In the genomic region with DNA sequence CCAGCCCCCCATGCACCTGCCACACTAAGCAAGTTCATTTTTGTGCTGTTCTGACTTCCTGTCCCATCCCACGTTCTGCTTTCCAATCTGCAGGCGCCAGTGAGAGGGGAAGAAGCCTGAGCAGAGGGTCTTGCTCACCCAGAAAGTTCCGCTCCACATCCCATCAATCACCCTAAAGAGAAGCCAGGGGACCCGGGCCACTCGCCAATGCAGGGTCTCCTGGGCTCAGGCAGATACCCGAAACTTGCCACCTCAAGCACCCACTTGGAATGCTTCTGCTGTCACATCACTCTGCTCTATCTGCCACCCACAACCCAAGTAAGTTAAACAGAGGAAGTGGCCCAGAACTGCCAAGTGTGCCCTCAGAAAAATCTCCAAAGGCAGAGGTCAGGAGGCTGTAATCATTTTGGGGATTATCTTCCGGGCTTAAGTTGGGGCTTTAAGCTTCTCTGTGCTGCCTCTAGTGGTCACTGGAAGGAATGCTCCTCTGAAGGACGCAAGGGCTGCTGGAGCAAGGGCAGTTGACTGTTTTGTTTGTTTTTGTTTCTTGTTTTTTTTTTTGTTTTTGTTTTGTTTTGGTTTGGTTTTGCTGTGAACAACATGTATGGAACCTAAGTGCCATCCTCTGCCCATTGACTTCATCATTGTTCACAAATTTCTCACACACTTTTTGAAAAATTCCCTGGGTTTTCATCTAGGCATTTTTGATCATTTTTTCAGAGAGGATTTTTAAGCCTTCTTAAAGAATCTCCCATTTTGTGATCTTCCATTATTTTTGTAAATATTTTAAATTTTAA, we compare ENCODE assay signal across 8 cellular contexts. TPM values are rescaled to one million over a fixed set of nuclear protein-coding genes. Genes with fewer than 3 reads are reported as not detected.
DNase-seq lines count a peak whose midpoint lies in the region; ATAC-seq and TF ChIP-seq lines count a peak whose summit lies in the region.

No MANE protein-coding gene starts in this region.

- no peaks in the 10 kb centered on the region for H3K79me2 ChIP-seq in H9 (ENCODE audit: insufficient read depth, low read length)

- 0 out of 7 replicates have a peak, but pooled peaks cover 0 to 2% (median 0%) of the 10 kb centered on the region in 3 experiments for H3K36me3 Mint-ChIP-seq in H9 (ENCODE audit: insufficient read depth in 1 of 3, low read depth in 3 of 3)
- no peaks in the 10 kb centered on the region for H3K36me3 Mint-ChIP-seq in activated CD8-positive, alpha-beta T cell treated with anti-CD3 and anti-CD28 coated beads for 36 hours (ENCODE audit: low read depth)

- no peak overlapping the region for H2BK120ac ChIP-seq in H9 (ENCODE audit: low read depth, low read length, poor library complexity, severe bottlenecking)

- H2AK5ac ChIP-seq in H9 (ENCODE audit: insufficient read length, low read length), result no peak overlapping the region

- H2AFZ ChIP-seq in H9 (ENCODE audit: low read length), result no peak overlapping the region

- H2BK20ac ChIP-seq in H9 (ENCODE audit: low read depth, low read length, poor library complexity, severe bottlenecking), result no peak overlapping the region

- no peaks in the 10 kb centered on the region for H3K4me1 ChIP-seq in H9 (ENCODE audit: insufficient read depth, low read length)

- CTCF ChIA-PET in activated CD8-positive, alpha-beta T cell treated with anti-CD3 and anti-CD28 coated beads for 36 hours (lab: Charles Lee), result interaction anchor here (0.6 to 1.6 kb wide), 6 partner anchors 9 to 168 kb away, joined by 3 to 4 read pairs (median 3); no protein-coding TSS in a partner anchor

- H3K4me3 Mint-ChIP-seq in H9, result peak overlapping the region in 1 of 2 experiments; percentile 41; a peak in 1 of 5 replicates
- H3K4me3 Mint-ChIP-seq in activated CD8-positive, alpha-beta T cell treated with anti-CD3 and anti-CD28 coated beads for 36 hours, result peak overlapping the region; percentile 34

- no peak overlapping the region for H4K8ac ChIP-seq in H9 (replicated peaks; ENCODE audit: insufficient read length, low read depth, low read length)

- no peak overlapping the region for H3K56ac ChIP-seq in H9 (ENCODE audit: insufficient read length, low read depth, low read length)

- H3K27me3 ChIP-seq in H9 (ENCODE audit: insufficient read depth, low read length), result no peaks in the 10 kb centered on the region

- no peak overlapping the region; a peak in 1 of 7 replicates for H3K27ac Mint-ChIP-seq in H9
- no peak overlapping the region for H3K27ac Mint-ChIP-seq in activated CD8-positive, alpha-beta T cell treated with anti-CD3 and anti-CD28 coated beads for 36 hours

- H3K23me2 ChIP-seq in H9 (ENCODE audit: insufficient read length, low read depth, low read length, poor library complexity, severe bottlenecking), result no peaks in the 10 kb centered on the region

- H3K9ac ChIP-seq in H9 (ENCODE audit: extremely low read depth, insufficient read length, low read length), result no peak overlapping the region

- peak; percentile 56 for DNase-seq in A172 (ENCODE audit: low spot score)
- peak; percentile 47 for DNase-seq in EH (ENCODE audit: low read depth)
- peak; percentile 66 for DNase-seq in H9
- DNase-seq in M059J (ENCODE audit: low read depth), result peak; percentile 46
- peak; percentile 63 for DNase-seq in activated CD8-positive, alpha-beta T cell treated with anti-CD3 and anti-CD28 coated beads for 36 hours
- no peak for DNase-seq in left ventricle myocardium superior
- DNase-seq in stimulated activated CD8-positive, alpha-beta memory T cell treated with anti-CD3 and anti-CD28 coated beads, Interleukin-4, amount 100 ng/mL, for 48 hours, result peak; percentile 41

- no peak overlapping the region for H3K14ac ChIP-seq in H9 (ENCODE audit: insufficient read depth, low read length)

- peak; percentile 88 for ATAC-seq in activated CD8-positive, alpha-beta T cell treated with anti-CD3 and anti-CD28 coated beads for 36 hours
- peak; percentile 54 for ATAC-seq in left ventricle myocardium superior
- no peak for ATAC-seq in GM19324 (IDR thresholded peaks at IDR 0.05; ENCODE audit: low FRiP score, unreplicated experiment)

- H3K27ac ChIP-seq in H9 (ENCODE audit: insufficient read length, low read depth, low read length), result no peak overlapping the region

- H3T11ph ChIP-seq in H9 (ENCODE audit: low read length), result no peak overlapping the region

- intact Hi-C loops in activated CD8-positive, alpha-beta T cell treated with anti-CD3 and anti-CD28 coated beads for 36 hours (cut with micrococcal nuclease), result no loop called here
- intact Hi-C loops in left ventricle myocardium superior (cut with micrococcal nuclease), result no loop called here

- H4K20me1 ChIP-seq in H9 (ENCODE audit: control insufficient read depth, insufficient read depth, insufficient read length), result no peaks in the 10 kb centered on the region

- peak; percentile 90 for TF ChIP-seq CTCF in H9 (conservative IDR thresholded peaks at IDR 0.05)
- TF ChIP-seq CTCF in activated CD8-positive, alpha-beta T cell treated with anti-CD3 and anti-CD28 coated beads for 36 hours (IDR thresholded peaks at IDR 0.05), result peak; percentile 80

- H4K91ac ChIP-seq in H9 (ENCODE audit: insufficient read length, low read depth, low read length), result no peak overlapping the region

- no peak overlapping the region for H2BK12ac ChIP-seq in H9 (ENCODE audit: insufficient read length, low read depth, low read length)

- no CpG with 5 or more reads among the region's 8 CpGs for WGBS in H9 (ENCODE audit: extremely low coverage, insufficient read length, low lambda C conversion rate)

- no peaks in the 10 kb centered on the region for H3K9me3 ChIP-seq in H9 (ENCODE audit: control insufficient read depth, low read depth, low read length)

- no peak overlapping the region for H3K4me2 ChIP-seq in H9 (ENCODE audit: insufficient read depth, insufficient read length, low read length)

- H3K4me1 Mint-ChIP-seq in H9, result peaks cover 7 to 8% of the 10 kb centered on the region in 2 experiments
- peaks cover 4% of the 10 kb centered on the region for H3K4me1 Mint-ChIP-seq in activated CD8-positive, alpha-beta T cell treated with anti-CD3 and anti-CD28 coated beads for 36 hours (ENCODE audit: low read depth)

- no peak overlapping the region for H3K18ac ChIP-seq in H9 (ENCODE audit: insufficient read length, low read depth, low read length)

- no peak overlapping the region for H3K4ac ChIP-seq in H9 (ENCODE audit: low read depth, low read length)

- peaks cover 0 to 3% of the 10 kb centered on the region in 2 experiments; a peak in 1 of 5 replicates for H3K9me3 Mint-ChIP-seq in H9
- no peaks in the 10 kb centered on the region for H3K9me3 Mint-ChIP-seq in activated CD8-positive, alpha-beta T cell treated with anti-CD3 and anti-CD28 coated beads for 36 hours

- no peak overlapping the region for H2BK15ac ChIP-seq in H9 (ENCODE audit: low read depth, low read length)

- H2BK5ac ChIP-seq in H9 (ENCODE audit: insufficient read length, low read length), result no peak overlapping the region

- POLR2A ChIA-PET in activated CD8-positive, alpha-beta T cell treated with anti-CD3 and anti-CD28 coated beads for 36 hours (lab: Charles Lee), result no interaction called here

- no peaks in the 10 kb centered on the region for H3K27me3 Mint-ChIP-seq in H9 (ENCODE audit: low read depth)
- H3K27me3 Mint-ChIP-seq in activated CD8-positive, alpha-beta T cell treated with anti-CD3 and anti-CD28 coated beads for 36 hours, result no peaks in the 10 kb centered on the region

- H3K23ac ChIP-seq in H9 (ENCODE audit: insufficient read length, low read depth, low read length), result no peak overlapping the region

- no peaks in the 10 kb centered on the region for H3K79me1 ChIP-seq in H9 (ENCODE audit: insufficient read depth, low read depth, low read length, poor library complexity, severe bottlenecking)

- no peak overlapping the region for H4K5ac ChIP-seq in H9 (ENCODE audit: insufficient read length, low read depth, low read length)

RNA-seq across cellular contexts. Expression of gene PRR15, which starts 25.5 kb away (rescaled TPM):
- 0.41 TPM in 1 of 2 replicates, not detected in the other for total RNA-seq in A172 (2014; rRNA removed; shearing (Covaris generic))
- 15.1 and 15.5 TPM in 2 replicates for total RNA-seq in H9 (2021)
- total RNA-seq in M059J (2014; rRNA removed; shearing (Covaris generic)), result 0.17 TPM in 1 of 2 replicates, not detected in the other
- total RNA-seq in activated CD8-positive, alpha-beta T cell treated with anti-CD3 and anti-CD28 coated beads for 36 hours, result not detected
- 0.35 TPM for total RNA-seq in left ventricle myocardium superior

Comparison
In these comparisons a context has a peak if more than half of its experiments do, and no peak if none do; other contexts are left out.
1. RNA of gene PRR15, which starts 25.5 kb away (total RNA-seq): 15.1 to 15.5 TPM in H9; 0.35 TPM in left ventricle myocardium superior (single experiment), 0.17 TPM in M059J, 0.41 TPM in A172 and not detected in activated CD8-positive, alpha-beta T cell treated with anti-CD3 and anti-CD28 coated beads for 36 hours; every median in the first group is over 10 times any median in the second.